In the genomic region with DNA sequence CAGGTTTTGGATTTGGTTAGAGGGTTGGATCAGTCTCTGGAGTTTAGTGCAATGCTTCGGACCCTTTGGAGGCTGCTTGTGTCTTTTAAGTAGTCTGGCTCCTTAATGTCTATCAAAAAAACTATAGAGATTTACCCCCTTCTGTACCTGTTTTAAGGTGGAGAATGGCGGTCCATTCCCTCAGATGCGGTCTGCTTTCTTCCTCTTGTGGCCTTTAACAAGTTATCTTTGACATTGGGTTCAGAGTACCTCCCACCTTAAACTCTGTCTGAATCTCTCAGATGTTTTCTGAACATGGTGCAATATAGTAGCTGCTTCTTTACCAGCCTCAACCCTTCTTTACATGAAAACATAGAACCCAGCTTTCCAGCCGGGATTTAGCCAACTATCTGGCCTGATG, we compare ENCODE assay signal across 16 cellular contexts. TPM values are rescaled to one million over a fixed set of nuclear protein-coding genes. Genes with fewer than 3 reads are reported as not detected.
DNase-seq lines count a peak whose midpoint lies in the region; ATAC-seq, FAIRE-seq and TF ChIP-seq lines count a peak whose summit lies in the region.
"Had no signal": no experiment of that assay in that cellular context is flagged by ENCODE, and none has a peak within 500 bp of the region (broad histone marks: within the 10 kb centered on the region; RNA-seq: fewer than 3 reads in every experiment).

No MANE protein-coding gene starts in this region.

- H3K9me3 ChIP-seq in HepG2 (ENCODE audit: low read length) (no peaks in the 10 kb centered on the region), right lobe of liver (no peaks in the 10 kb centered on the region), PC-9 (ENCODE audit: insufficient read depth, low read depth) (no peaks in the 10 kb centered on the region), esophagus muscularis mucosa (no peaks in the 10 kb centered on the region), stomach (no peaks in the 10 kb centered on the region)

- no peak for DNase-seq in HepG2 (ENCODE audit: low spot score)
- no peak for DNase-seq in right lobe of liver
- no peak for DNase-seq in PC-9
- DNase-seq in esophagus muscularis mucosa (ENCODE audit: extremely low spot score): peak; percentile 21
- no peak for DNase-seq in NCI-H146 (lab: John Stamatoyannopoulos, UW)
- DNase-seq in NCI-H526 (lab: John Stamatoyannopoulos, UW): no peak
- no peak for DNase-seq in stomach
- DNase-seq in stimulated activated CD4-positive, alpha-beta T cell treated with anti-CD3 and anti-CD28 coated beads, Interleukin-15, amount 100 ng/mL, for 24 hours: no peak
- DNase-seq: activated CD8-positive, alpha-beta memory T cell treated with anti-CD3 and anti-CD28 coated beads for 24 hours; anterior cingulate cortex; C1 segment of cervical spinal cord; H7; NCI-H1092 treated with DMSO at 0.1 percent for 48 hours; NCI-H345; T-helper 17 cell had no signal

- H3K9ac ChIP-seq in HepG2 (ENCODE audit: insufficient read depth, low read depth, low read length): no peak overlapping the region

- intact Hi-C loops in HepG2 (cut with micrococcal nuclease; ENCODE audit: unreplicated experiment) (no loop called here), right lobe of liver (cut with DNase I) (no loop called here), PC-9 (cut with micrococcal nuclease; ENCODE audit: unreplicated experiment) (no loop called here), esophagus muscularis mucosa (cut with DNase I) (no loop called here), stomach (cut with DNase I; ENCODE audit: low total_unique reads) (no loop called here)

- no peaks in the 10 kb centered on the region for H3K9me2 ChIP-seq in PC-9 (ENCODE audit: insufficient read depth)

- no peak for TF ChIP-seq POLR2A in HepG2 (IDR thresholded peaks at IDR 0.05; ENCODE audit: insufficient read depth in 1 of 2, low read depth in 2 of 2, low read length in 2 of 2)
- no peak for TF ChIP-seq POLR2A in right lobe of liver (IDR thresholded peaks at IDR 0.05)
- TF ChIP-seq POLR2A in esophagus muscularis mucosa (IDR thresholded peaks at IDR 0.05; ENCODE audit: low read depth): no peak
- TF ChIP-seq POLR2A in stomach (IDR thresholded peaks at IDR 0.05): no peak

- H4K20me1 ChIP-seq in HepG2 (ENCODE audit: insufficient read depth, low read length) (no peaks in the 10 kb centered on the region), PC-9 (ENCODE audit: insufficient read depth) (peaks cover 52% of the 10 kb centered on the region; the same call in 1 of the 2 replicates)

- 92% methylated on average over 4 of the region's 4 CpGs for WGBS in HepG2 (ENCODE audit: low lambda C conversion rate)
- 100% methylated on average over 1 of the region's 4 CpGs for WGBS in right lobe of liver (ENCODE audit: insufficient coverage, low coverage, low lambda C conversion rate, missing lambda C conversion rate)
- WGBS in esophagus muscularis mucosa: 90% methylated on average over 4 of the region's 4 CpGs
- 87 to 94% (median 87%) methylated on average over 4 of the region's 4 CpGs for WGBS in stomach, 5 donors

- TF ChIP-seq EP300 in HepG2 (IDR thresholded peaks at IDR 0.05; ENCODE audit: low read depth in 2 of 2, low read length in 2 of 2) (no peak), HepG2 (CRISPR knock-in tag; IDR thresholded peaks at IDR 0.05; ENCODE audit: borderline replicate concordance) (no peak), esophagus muscularis mucosa (IDR thresholded peaks at IDR 0.05) (no peak), stomach (IDR thresholded peaks at IDR 0.05) (no peak)

- peak overlapping the region; percentile 74 for H3K4me2 ChIP-seq in HepG2 (ENCODE audit: low read depth, low read length)
- peak overlapping the region; percentile 88 for H3K4me2 ChIP-seq in PC-9

- no peaks in the 10 kb centered on the region; a peak in 1 of 5 replicates for H3K27me3 ChIP-seq in HepG2 (ENCODE audit: control insufficient read depth in 1 of 2, insufficient read depth in 2 of 2, low read length in 2 of 2)
- H3K27me3 ChIP-seq in right lobe of liver: no peaks in the 10 kb centered on the region
- no peaks in the 10 kb centered on the region for H3K27me3 ChIP-seq in PC-9 (ENCODE audit: insufficient read depth, low read depth)
- H3K27me3 ChIP-seq in esophagus muscularis mucosa: no peaks in the 10 kb centered on the region
- no peaks in the 10 kb centered on the region for H3K27me3 ChIP-seq in stomach

- H3K79me2 ChIP-seq in HepG2 (ENCODE audit: insufficient read depth, low read length) (peaks cover 68% of the 10 kb centered on the region), PC-9 (ENCODE audit: low read depth) (peaks cover 73% of the 10 kb centered on the region)

- no peak for TF ChIP-seq RAD21 in HepG2 (CRISPR knock-in tag; IDR thresholded peaks at IDR 0.05)

- FAIRE-seq in HepG2 (lab: Jason Lieb, UNC): no peak
- FAIRE-seq: G401.6 had no signal

- no peak overlapping the region for H2AFZ ChIP-seq in HepG2 (ENCODE audit: low read length)
- no peak overlapping the region for H2AFZ ChIP-seq in PC-9

- H3F3A ChIP-seq in PC-9 (ENCODE audit: insufficient read depth, low read depth): peaks cover 3% of the 10 kb centered on the region; the same call in 1 of the 2 replicates

- ATAC-seq in HepG2 (no peak), right lobe of liver (no peak)
- ATAC-seq: T-helper 17 cell had no signal

- H3K27ac ChIP-seq in HepG2 (ENCODE audit: extremely low read length, insufficient read depth, low read length): no peak overlapping the region
- no peak overlapping the region for H3K27ac ChIP-seq in right lobe of liver
- no peak overlapping the region for H3K27ac ChIP-seq in PC-9
- no peak overlapping the region for H3K27ac ChIP-seq in esophagus muscularis mucosa (replicated peaks in 1 of 4)
- H3K27ac ChIP-seq in stomach: no peak overlapping the region

- H3K4me3 ChIP-seq in HepG2 (replicated peaks in 1 of 3; ENCODE audit: insufficient read depth in 1 of 3, low read depth in 2 of 3, low read length in 3 of 3): no peak overlapping the region
- no peak overlapping the region for H3K4me3 ChIP-seq in right lobe of liver
- H3K4me3 ChIP-seq in PC-9: no peak overlapping the region
- H3K4me3 ChIP-seq in esophagus muscularis mucosa: no peak overlapping the region
- no peak overlapping the region for H3K4me3 ChIP-seq in stomach

- POLR2A ChIA-PET in HepG2 (lab: Yijun Ruan, JAX) (no interaction called here), PC-9 (lab: Charles Lee; ENCODE audit: unreplicated experiment) (no interaction called here)

- H3K4me1 ChIP-seq in HepG2 (ENCODE audit: insufficient read depth, low read length): peaks cover 49% of the 10 kb centered on the region
- peaks cover 0 to 12% (median 1%) of the 10 kb centered on the region in 4 donors for H3K4me1 ChIP-seq in right lobe of liver
- peaks cover 24% of the 10 kb centered on the region for H3K4me1 ChIP-seq in PC-9 (replicated peaks; ENCODE audit: insufficient read depth)
- H3K4me1 ChIP-seq in esophagus muscularis mucosa: peaks cover 23 to 72% (median 59%) of the 10 kb centered on the region in 4 donors
- H3K4me1 ChIP-seq in stomach: peaks cover 7 to 70% (median 39%) of the 10 kb centered on the region in 4 donors

- H3K36me3 ChIP-seq in HepG2 (replicated peaks in 1 of 2; ENCODE audit: control insufficient read depth in 1 of 2, insufficient read depth in 2 of 2, low read length in 2 of 2) (peaks cover 0 to 3% of the 10 kb centered on the region in 2 experiments; a peak in 2 of 5 replicates), right lobe of liver (no peaks in the 10 kb centered on the region), PC-9 (ENCODE audit: low read depth) (peaks cover 4% of the 10 kb centered on the region; the same call in 1 of the 2 replicates), esophagus muscularis mucosa (peaks cover 0 to 6% (median 2%) of the 10 kb centered on the region in 4 donors), stomach (peaks cover 0 to 15% (median 11%) of the 10 kb centered on the region in 4 donors)

- no peak for TF ChIP-seq CTCF in HepG2 (CRISPR knock-in tag; IDR thresholded peaks at IDR 0.05)
- TF ChIP-seq CTCF in right lobe of liver (IDR thresholded peaks at IDR 0.05): no peak
- TF ChIP-seq CTCF in PC-9 (conservative IDR thresholded peaks at IDR 0.05): no peak
- TF ChIP-seq CTCF in esophagus muscularis mucosa (IDR thresholded peaks at IDR 0.05): no peak
- TF ChIP-seq CTCF in stomach (IDR thresholded peaks at IDR 0.05): no peak

- BruUV-seq in HepG2 (replicated peaks; lab: Mats Ljungman, UMichigan) (no TSS peak), PC-9 (replicated peaks; lab: Mats Ljungman, UMichigan) (no TSS peak)

- in situ Hi-C loops in HepG2 (cut with HindIII; ENCODE audit: extremely low pct_ligation_motif_present, low pct_unique_long_range_greater_than_20kb): no loop called here

- CTCF ChIA-PET in HepG2 (lab: Yijun Ruan, JAX; ENCODE audit: low intra/inter-chr PET ratio, low total read pairs): no interaction called here
- CTCF ChIA-PET in PC-9 (lab: Charles Lee): no interaction called here

RNA-seq across cellular contexts. Expression of gene IPO9, which starts 2.4 kb away (rescaled TPM):
- total RNA-seq in HepG2 (2016; rRNA removed; fragmentation: Illumina TruSeq; extraction: Trizol): 34.8 and 54.2 TPM in 2 replicates
- 2.7 and 3.0 TPM in 2 replicates for total RNA-seq in HepG2 (2016; cell fraction: cytosol; rRNA removed; fragmentation: Illumina TruSeq; extraction: Trizol; ENCODE audit: low read depth)
- 33.2 and 45.5 TPM in 2 replicates for total RNA-seq in HepG2 (2016; cell fraction: insoluble cytoplasmic fraction; rRNA removed; fragmentation: Illumina TruSeq; extraction: Trizol)
- 17.5 and 18.0 TPM in 2 replicates for total RNA-seq in HepG2 (2016; cell fraction: membrane; rRNA removed; fragmentation: Illumina TruSeq; extraction: Trizol)
- total RNA-seq in HepG2 (2016; cell fraction: nucleus; rRNA removed; fragmentation: Illumina TruSeq; extraction: Trizol): 36.0 and 37.9 TPM in 2 replicates
- polyA plus RNA-seq in HepG2 (2011; rRNA removed): 24.6 and 31.0 TPM in 2 replicates
- polyA plus RNA-seq in HepG2 (2011; cell fraction: cytosol; rRNA removed): 13.7 and 14.3 TPM in 2 replicates
- 28.0 and 34.2 TPM in 2 replicates for polyA plus RNA-seq in HepG2 (2011; cell fraction: nucleus; rRNA removed)
- 19.5 and 22.2 TPM in 2 replicates for polyA plus RNA-seq in HepG2 (2012)
- polyA plus RNA-seq in HepG2 (2016; cell fraction: cytosol; fragmentation: Illumina TruSeq; extraction: Trizol; ENCODE audit: low read depth): 4.2 and 6.1 TPM in 2 replicates
- polyA plus RNA-seq in HepG2 (2016; cell fraction: insoluble cytoplasmic fraction; fragmentation: Illumina TruSeq; extraction: Trizol; ENCODE audit: low read depth): 61.7 and 63.3 TPM in 2 replicates
- 15.5 and 18.5 TPM in 2 replicates for polyA plus RNA-seq in HepG2 (2016; cell fraction: membrane; fragmentation: Illumina TruSeq; extraction: Trizol; ENCODE audit: low read depth)
- polyA plus RNA-seq in HepG2 (2016; cell fraction: nucleus; fragmentation: Illumina TruSeq; extraction: Trizol; ENCODE audit: insufficient read depth, low read depth): 63.6 and 67.7 TPM in 2 replicates
- 39.2 and 117 TPM in 2 replicates for polyA minus RNA-seq in HepG2 (2011; rRNA and poly(A)+ RNA removed; ENCODE audit: low replicate concordance)
- 19.0 and 19.9 TPM in 2 replicates for polyA minus RNA-seq in HepG2 (2011; cell fraction: cytosol; rRNA and poly(A)+ RNA removed)
- 25.9 and 27.0 TPM in 2 replicates for polyA minus RNA-seq in HepG2 (2011; cell fraction: nucleus; rRNA and poly(A)+ RNA removed)
- 10 to 100 TPM; 10.3 to 21.7 (median 19.1) TPM for total RNA-seq in right lobe of liver
- 67.3 and 76.2 TPM in 2 replicates for total RNA-seq in PC-9 (2021)
- total RNA-seq in esophagus muscularis mucosa: 10 to 100 TPM; 17.4 to 31.8 (median 23.1) TPM
- total RNA-seq in stomach: 10 to 100 TPM in 2 of 5 donors, 1 to 10 TPM in 3; 5.2 to 27.9 (median 9.9) TPM
- 10 to 100 TPM; 13.5 to 18.6 (median 14.4) TPM for polyA plus RNA-seq in stomach

RNA-seq across cellular contexts. Expression of gene SHISA4, which starts 57.3 kb away (rescaled TPM):
- total RNA-seq in HepG2 (2016; rRNA removed; fragmentation: Illumina TruSeq; extraction: Trizol) (0.24 and 0.51 TPM in 2 replicates), right lobe of liver (1 to 10 TPM; 2.5 to 8.1 (median 4.8) TPM), PC-9 (2021) (22.4 and 28.6 TPM in 2 replicates), esophagus muscularis mucosa (10 to 100 TPM; 20.3 to 31.0 (median 28.5) TPM), stomach (10 to 100 TPM in 3 of 5 donors, 1 to 10 TPM in 1, under 1 TPM in 1; 0.87 to 33.3 (median 10.3) TPM)
- 0.97 and 1.8 TPM in 2 replicates for total RNA-seq in HepG2 (2016; cell fraction: cytosol; rRNA removed; fragmentation: Illumina TruSeq; extraction: Trizol; ENCODE audit: low read depth)
- total RNA-seq in HepG2 (2016; cell fraction: insoluble cytoplasmic fraction; rRNA removed; fragmentation: Illumina TruSeq; extraction: Trizol): 0.21 and 0.45 TPM in 2 replicates
- 0.86 and 1.4 TPM in 2 replicates for total RNA-seq in HepG2 (2016; cell fraction: membrane; rRNA removed; fragmentation: Illumina TruSeq; extraction: Trizol)
- 0.44 and 0.47 TPM in 2 replicates for total RNA-seq in HepG2 (2016; cell fraction: nucleus; rRNA removed; fragmentation: Illumina TruSeq; extraction: Trizol)
- polyA plus RNA-seq in HepG2 (2011; rRNA removed) (1.0 and 1.1 TPM in 2 replicates), stomach (10 to 100 TPM; 14.1 to 18.3 (median 14.6) TPM)
- 0.59 and 1.4 TPM in 2 replicates for polyA plus RNA-seq in HepG2 (2011; cell fraction: cytosol; rRNA removed)
- polyA plus RNA-seq in HepG2 (2011; cell fraction: nucleus; rRNA removed): 0.83 and 1.5 TPM in 2 replicates
- polyA plus RNA-seq in HepG2 (2012): 0.17 TPM in 1 of 2 replicates, not detected in the other
- polyA plus RNA-seq in HepG2 (2016; cell fraction: cytosol; fragmentation: Illumina TruSeq; extraction: Trizol; ENCODE audit: low read depth): 2.6 and 3.1 TPM in 2 replicates
- polyA plus RNA-seq in HepG2 (2016; cell fraction: insoluble cytoplasmic fraction; fragmentation: Illumina TruSeq; extraction: Trizol; ENCODE audit: low read depth): 0.36 and 0.81 TPM in 2 replicates
- polyA plus RNA-seq in HepG2 (2016; cell fraction: membrane; fragmentation: Illumina TruSeq; extraction: Trizol; ENCODE audit: low read depth): 2.1 and 2.2 TPM in 2 replicates
- polyA plus RNA-seq in HepG2 (2016; cell fraction: nucleus; fragmentation: Illumina TruSeq; extraction: Trizol; ENCODE audit: insufficient read depth, low read depth): 0.72 and 1.3 TPM in 2 replicates
- 1.0 and 5.4 TPM in 2 replicates for polyA minus RNA-seq in HepG2 (2011; rRNA and poly(A)+ RNA removed; ENCODE audit: low replicate concordance)
- not detected in 2 replicates for polyA minus RNA-seq in HepG2 (2011; cell fraction: cytosol; rRNA and poly(A)+ RNA removed)
- polyA minus RNA-seq in HepG2 (2011; cell fraction: nucleus; rRNA and poly(A)+ RNA removed): not detected in 2 replicates
